ENCODE assay signal across 1 cellular context in genomic region chr9:86069206-86069869, GRCh38.
TF ChIP-seq lines count a peak whose summit lies in the region.

No MANE protein-coding gene starts in this region.

TF ChIP-seq in WTC11, 78 proteins besides CTCF, POLR2A, EP300 and RAD21 (continued from another document):
- no peak for TF ChIP-seq ATF6 (CRISPR knock-in tag; IDR thresholded peaks at IDR 0.05)
- no peak for TF ChIP-seq STAT6 (CRISPR knock-in tag; conservative IDR thresholded peaks at IDR 0.05; ENCODE audit: low read depth)
- TF ChIP-seq MYBL2 (CRISPR knock-in tag; IDR thresholded peaks at IDR 0.05), result no peak
- no peak for TF ChIP-seq ZMAT4 (CRISPR knock-in tag; IDR thresholded peaks at IDR 0.05)
